Comparison of ENCODE assay signal across 15 cellular contexts in the genomic region with DNA sequence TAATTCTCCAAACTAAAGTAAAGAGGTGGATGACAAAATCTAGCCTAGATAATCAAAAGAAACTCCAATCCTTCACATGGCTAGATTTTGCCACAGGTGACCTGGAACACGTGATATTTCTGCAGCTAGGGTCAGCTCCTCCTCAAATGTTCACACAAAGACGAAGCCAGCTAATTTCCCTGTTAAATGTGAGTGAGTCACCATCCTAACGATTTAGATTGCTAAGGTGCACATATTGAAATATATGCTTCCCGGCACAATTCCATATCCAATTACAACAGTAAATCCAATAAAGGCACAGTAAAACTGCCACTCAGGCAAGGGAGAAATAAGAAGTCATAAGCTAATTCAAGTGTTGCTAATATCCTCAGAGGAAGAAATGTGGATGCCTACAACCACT. TPM values are rescaled to one million over a fixed set of nuclear protein-coding genes. Genes with fewer than 3 reads are reported as not detected.
DNase-seq lines count a peak whose midpoint lies in the region; ATAC-seq and TF ChIP-seq lines count a peak whose summit lies in the region.
"Had no signal": no experiment of that assay in that cellular context is flagged by ENCODE, and none has a peak within 500 bp of the region (broad histone marks: within the 10 kb centered on the region; RNA-seq: fewer than 3 reads in every experiment).

No MANE protein-coding gene starts in this region.

- H3K4me1 ChIP-seq in breast epithelium = no peaks in the 10 kb centered on the region
- H3K4me1 ChIP-seq: Peyer's patch had no signal

- no peaks in the 10 kb centered on the region for H3K9me3 Mint-ChIP-seq in MCF 10A (ENCODE audit: unreplicated experiment)
- H3K9me3 Mint-ChIP-seq in central memory CD8-positive, alpha-beta T cell = no peaks in the 10 kb centered on the region
- H3K9me3 Mint-ChIP-seq in type B pancreatic cell = no peaks in the 10 kb centered on the region

- TF ChIP-seq CTCF in MCF 10A (IDR thresholded peaks at IDR 0.05; ENCODE audit: unreplicated experiment) = no peak
- no peak for TF ChIP-seq CTCF in breast epithelium (IDR thresholded peaks at IDR 0.05)
- no peak for TF ChIP-seq CTCF in type B pancreatic cell (conservative IDR thresholded peaks at IDR 0.05)
- TF ChIP-seq CTCF in dorsolateral prefrontal cortex (IDR thresholded peaks at IDR 0.05 in 54 of 56, conservative IDR thresholded peaks at IDR 0.05 in 2 of 56; ENCODE audit: low read depth in 1 of 56, partially characterized antibody in 56 of 56) = no peak

- H3K4me1 Mint-ChIP-seq in MCF 10A (ENCODE audit: insufficient read depth, unreplicated experiment) (peaks cover 54% of the 10 kb centered on the region), type B pancreatic cell (ENCODE audit: unreplicated experiment) (peaks cover 31% of the 10 kb centered on the region)
- H3K4me1 Mint-ChIP-seq in central memory CD8-positive, alpha-beta T cell = peaks cover 27% of the 10 kb centered on the region

- no peaks in the 10 kb centered on the region for H3K36me3 Mint-ChIP-seq in MCF 10A (ENCODE audit: insufficient read depth, unreplicated experiment)
- peaks cover 7% of the 10 kb centered on the region for H3K36me3 Mint-ChIP-seq in central memory CD8-positive, alpha-beta T cell (ENCODE audit: insufficient read depth)
- H3K36me3 Mint-ChIP-seq in type B pancreatic cell = peaks cover 4% of the 10 kb centered on the region

- H3K4me3 ChIP-seq in breast epithelium (no peak overlapping the region), dorsolateral prefrontal cortex (no peak overlapping the region)
- H3K4me3 ChIP-seq: heart right ventricle, Peyer's patch had no signal

- no TSS peak for BruUV-seq in MCF 10A (replicated peaks; lab: Mats Ljungman, UMichigan)

- ATAC-seq in central memory CD8-positive, alpha-beta T cell (replicated peaks; ENCODE audit: extremely low read depth, poor library complexity, severe bottlenecking) = no peak
- no peak for ATAC-seq in HG03460 (IDR thresholded peaks at IDR 0.05; ENCODE audit: unreplicated experiment)
- ATAC-seq in HG03135 (IDR thresholded peaks at IDR 0.05; ENCODE audit: unreplicated experiment) = no peak
- ATAC-seq: heart right ventricle had no signal

- CTCF ChIA-PET in MCF 10A (lab: Yijun Ruan, JAX) = interaction anchor here (0.7 to 1.0 kb wide), 2 partner anchors 26 to 231 kb away, joined by 3 to 4 read pairs; no protein-coding TSS in a partner anchor

- POLR2A ChIA-PET in MCF 10A (lab: Yijun Ruan, JAX) = no interaction called here

- H3K4me3 Mint-ChIP-seq in MCF 10A (ENCODE audit: unreplicated experiment) (no peak overlapping the region), type B pancreatic cell (no peak overlapping the region)
- no peak overlapping the region for H3K4me3 Mint-ChIP-seq in central memory CD8-positive, alpha-beta T cell

- no peak for TF ChIP-seq POLR2A in breast epithelium (IDR thresholded peaks at IDR 0.05)

- no peaks in the 10 kb centered on the region for H3K27me3 Mint-ChIP-seq in MCF 10A (ENCODE audit: insufficient read depth, unreplicated experiment)
- no peaks in the 10 kb centered on the region for H3K27me3 Mint-ChIP-seq in central memory CD8-positive, alpha-beta T cell
- H3K27me3 Mint-ChIP-seq in type B pancreatic cell = no peaks in the 10 kb centered on the region

- intact Hi-C loops in MCF 10A (cut with micrococcal nuclease) = no loop called here
- intact Hi-C loops in breast epithelium (cut with DNase I; ENCODE audit: low total_unique reads) = no loop called here
- intact Hi-C loops in dorsolateral prefrontal cortex (cut with DNase I) = no loop called here

- H3K36me3 ChIP-seq in breast epithelium = no peaks in the 10 kb centered on the region
- H3K36me3 ChIP-seq: heart right ventricle, Peyer's patch had no signal

- H3K27ac ChIP-seq in breast epithelium (no peak overlapping the region), dorsolateral prefrontal cortex (no peak overlapping the region)
- H3K27ac ChIP-seq: heart right ventricle, Peyer's patch had no signal

- H3K27ac Mint-ChIP-seq in MCF 10A (ENCODE audit: low read depth, unreplicated experiment) (peak overlapping the region; percentile 52), type B pancreatic cell (peak overlapping the region; percentile 59)
- H3K27ac Mint-ChIP-seq in central memory CD8-positive, alpha-beta T cell (ENCODE audit: low read depth) = peak overlapping the region; percentile 69

- H3K27me3 ChIP-seq in breast epithelium (no peaks in the 10 kb centered on the region), dorsolateral prefrontal cortex (no peaks in the 10 kb centered on the region)
- H3K27me3 ChIP-seq: heart right ventricle, Peyer's patch had no signal

- DNase-seq in MCF 10A (ENCODE audit: unreplicated experiment) = peak; percentile 51
- no peak for DNase-seq in breast epithelium (ENCODE audit: low spot score in 2 of 2)
- peak; percentile 9 for DNase-seq in NCI-H524 treated with DMSO at 0.1 percent for 48 hours (lab: John Stamatoyannopoulos, UW)
- DNase-seq in central memory CD8-positive, alpha-beta T cell (ENCODE audit: low spot score in 2 of 2) = no peak
- DNase-seq in type B pancreatic cell (ENCODE audit: extremely low spot score, unreplicated experiment) = no peak
- DNase-seq in dorsolateral prefrontal cortex = no peak
- DNase-seq: activated CD4-positive, CD25-positive, alpha-beta regulatory T cell treated with anti-CD3 and anti-CD28 coated beads, Interleukin-2, amount 50 U/mL, for 72 hours; central memory CD4-positive, alpha-beta T cell; heart right ventricle; MM.1S; NCI-H345; Peyer's patch; T-helper 1 cell had no signal

- no peaks in the 10 kb centered on the region for H3K9me3 ChIP-seq in breast epithelium
- H3K9me3 ChIP-seq: heart right ventricle, Peyer's patch had no signal

RNA-seq across cellular contexts. Expression of gene IKZF2, which starts 28.7 kb away (rescaled TPM):
- total RNA-seq in MCF 10A (2022) (6.0 and 8.8 TPM in 2 replicates), breast epithelium (10 to 100 TPM in 2 of 3 donors, 1 to 10 TPM in 1; 8.0 to 34.4 (median 22.0) TPM), type B pancreatic cell (ENCODE audit: low replicate concordance) (57.0 and 153 TPM in 2 replicates), dorsolateral prefrontal cortex (10 to 100 TPM in 117 of 120 experiments, 1 to 10 TPM in 3; 9.0 to 49.6 (median 21.1) TPM)

Comparison
In these comparisons a context has a peak if more than half of its experiments do, and no peak if none do; other contexts are left out.
1. DNase-seq: peak in MCF 10A (single experiment) and NCI-H524 treated with DMSO at 0.1 percent for 48 hours (single experiment); none in breast epithelium (0 of 2), central memory CD8-positive, alpha-beta T cell (0 of 2), type B pancreatic cell (single experiment) and dorsolateral prefrontal cortex (0 of 10).
2. Peak in every context shown above with its lines, with median percentiles within 50 percentile points of each other: H3K27ac Mint-ChIP-seq.